In genomic region chr12:45214739-45215418, GRCh38 we compare ENCODE assay signal across 8 cellular contexts. TPM values are rescaled to one million over a fixed set of nuclear protein-coding genes. Genes with fewer than 3 reads are reported as not detected.
A peak's percentile ranks its signal among the peaks of the same experiment; 100 is the strongest.
DNase-seq lines count a peak whose midpoint lies in the region; ATAC-seq and TF ChIP-seq lines count a peak whose summit lies in the region.

No MANE protein-coding gene starts in this region.

- H3K27me3 ChIP-seq in GM23248 (replicated peaks; ENCODE audit: insufficient read depth) (no peaks in the 10 kb centered on the region), SU-DHL-6 (ENCODE audit: low read length) (no peaks in the 10 kb centered on the region)

- in situ Hi-C loops in GM23248 (cut with MboI): no loop called here

- H4K20me1 ChIP-seq in GM23248 (ENCODE audit: insufficient read depth): no peaks in the 10 kb centered on the region
- H4K20me1 ChIP-seq in SU-DHL-6 (ENCODE audit: low read depth, low read length): no peaks in the 10 kb centered on the region

- H3K4me2 ChIP-seq in GM23248 (ENCODE audit: unreplicated experiment) (peak overlapping the region; percentile 96), SU-DHL-6 (ENCODE audit: low read depth, low read length, poor library complexity, severe bottlenecking) (peak overlapping the region; percentile 93)

- peak overlapping the region; percentile 92 for H2AFZ ChIP-seq in GM23248
- H2AFZ ChIP-seq in SU-DHL-6 (ENCODE audit: low read depth, low read length, severe bottlenecking): peak overlapping the region; percentile 97

- 6 to 7% methylated on average over 11 of the region's 11 CpGs for WGBS in GM23248 (ENCODE audit: low coverage in 1 of 2, low lambda C conversion rate in 2 of 2, missing lambda C conversion rate in 2 of 2), 2 experiments

- peak; percentile 63 for ATAC-seq in sciatic nerve
- no peak for ATAC-seq in HG03025 (IDR thresholded peaks at IDR 0.05; ENCODE audit: low FRiP score, unreplicated experiment)
- no peak for ATAC-seq in HG03521 (IDR thresholded peaks at IDR 0.05; ENCODE audit: unreplicated experiment)

- no peaks in the 10 kb centered on the region for H3K36me3 ChIP-seq in GM23248 (ENCODE audit: low read depth)
- H3K36me3 ChIP-seq in SU-DHL-6 (ENCODE audit: low read length): no peaks in the 10 kb centered on the region

- no peak for TF ChIP-seq CTCF in SU-DHL-6 (IDR thresholded peaks at IDR 0.05; ENCODE audit: insufficient read depth, low read length, poor library complexity, severe bottlenecking)
- TF ChIP-seq CTCF in fibroblast of pulmonary artery (IDR thresholded peaks at IDR 0.05; ENCODE audit: low read length, missing control alignments): no peak

- H3K4me3 ChIP-seq in GM23248 (peak overlapping the region; percentile 95), SU-DHL-6 (ENCODE audit: insufficient read depth, low read length, poor library complexity, severe bottlenecking) (peak overlapping the region; percentile 83), fibroblast of pulmonary artery (replicated peaks; ENCODE audit: low read depth, low read length) (peak overlapping the region; percentile 85)

- H3K27ac ChIP-seq in GM23248 (peak overlapping the region; percentile 86), SU-DHL-6 (ENCODE audit: low read depth, low read length) (peak overlapping the region; percentile 25; the same call in 1 of the 2 replicates)

- peak; percentile 61 for DNase-seq in GM23248
- DNase-seq in fibroblast of pulmonary artery (ENCODE audit: low read depth): peak; percentile 54
- DNase-seq in sciatic nerve (ENCODE audit: low spot score): no peak
- DNase-seq in activated gamma-delta T cell (lab: John Stamatoyannopoulos, UW): no peak
- no peak for DNase-seq in COLO668 (lab: John Stamatoyannopoulos, UW; ENCODE audit: unreplicated experiment)

- intact Hi-C loops in sciatic nerve (cut with DNase I): no loop called here

- peak overlapping the region; percentile 95 for H3K9ac ChIP-seq in GM23248
- peak overlapping the region; percentile 75 for H3K9ac ChIP-seq in SU-DHL-6 (ENCODE audit: low read length)

- H3K9me3 ChIP-seq in GM23248 (ENCODE audit: low read depth) (no peaks in the 10 kb centered on the region), SU-DHL-6 (ENCODE audit: insufficient read depth, low read length) (no peaks in the 10 kb centered on the region)

- peaks cover 29% of the 10 kb centered on the region for H3F3A ChIP-seq in GM23248 (ENCODE audit: insufficient read depth)
- H3F3A ChIP-seq in SU-DHL-6 (ENCODE audit: insufficient read depth): 0 out of 2 replicates have a peak, but pooled peaks cover 16% of the 10 kb centered on the region

- H3K4me1 ChIP-seq in GM23248 (ENCODE audit: insufficient read depth): peaks cover 21% of the 10 kb centered on the region

- H3K79me2 ChIP-seq in GM23248 (ENCODE audit: insufficient read depth) (peaks cover 34% of the 10 kb centered on the region), SU-DHL-6 (ENCODE audit: insufficient read depth, low read length) (peaks cover 8% of the 10 kb centered on the region; the same call in 1 of the 2 replicates)

- no peaks in the 10 kb centered on the region for H3K9me2 ChIP-seq in GM23248 (ENCODE audit: insufficient read depth)
- H3K9me2 ChIP-seq in SU-DHL-6 (replicated peaks; ENCODE audit: insufficient read depth, low read length): no peaks in the 10 kb centered on the region

RNA-seq across cellular contexts. Expression of gene ANO6, which starts 1.0 kb away (rescaled TPM):
- 65.4 and 75.4 TPM in 2 replicates for total RNA-seq in GM23248 (2014; rRNA removed; shearing (Covaris generic))
- 48.4 and 50.1 TPM in 2 replicates for polyA plus RNA-seq in GM23248 (2016; fragmentation: Nextera tagmentation; extraction: Ambion mirVana)
- 50.6 TPM for total RNA-seq in sciatic nerve

Comparison
In these comparisons a context has a peak if more than half of its experiments do, and no peak if none do; other contexts are left out.
1. DNase-seq: peak in GM23248 (single experiment) and fibroblast of pulmonary artery (single experiment); none in sciatic nerve (single experiment), activated gamma-delta T cell (single experiment) and COLO668 (single experiment).
2. Peak in every context shown above with its lines, with median percentiles within 50 percentile points of each other: H3K4me3 ChIP-seq.